21 cellular contexts compared by ENCODE assay signal in the genomic region with DNA sequence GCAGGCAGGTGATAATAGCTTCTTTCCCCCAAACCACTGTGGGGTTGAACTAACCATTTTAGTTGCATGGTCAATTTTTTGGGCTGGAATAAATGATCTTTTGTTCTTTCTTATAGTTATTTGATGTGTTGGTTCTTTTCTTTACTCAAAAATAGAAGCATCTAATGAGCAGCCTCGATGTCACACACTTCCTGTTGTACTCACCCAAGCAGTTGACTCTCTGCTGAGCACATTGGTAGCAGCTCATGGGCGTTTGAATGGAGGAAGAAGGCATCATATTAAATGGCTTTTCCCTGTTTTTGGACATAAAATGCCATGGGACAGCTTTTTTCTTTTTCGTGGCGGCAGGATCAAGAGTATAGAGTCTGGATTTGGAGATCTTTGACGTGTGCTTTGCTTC.
DNase-seq lines count a peak whose midpoint lies in the region; ATAC-seq, FAIRE-seq and TF ChIP-seq lines count a peak whose summit lies in the region.
"Had no signal": no experiment of that assay in that cellular context is flagged by ENCODE, and none has a peak within 500 bp of the region (broad histone marks: within the 10 kb centered on the region; RNA-seq: fewer than 3 reads in every experiment).

No MANE protein-coding gene starts in this region.

- 69 to 80% methylated on average over 5 of the region's 5 CpGs for WGBS in sigmoid colon, 2 donors

- H3K27me3 Mint-ChIP-seq in natural killer cell (ENCODE audit: low read depth in 2 of 2) = peaks cover 0 to 2% of the 10 kb centered on the region in 2 donors

- H3K9me3 ChIP-seq in adipocyte (ENCODE audit: control insufficient read depth, low read length) (no peaks in the 10 kb centered on the region), sigmoid colon (no peaks in the 10 kb centered on the region)
- H3K9me3 ChIP-seq: ovary, SJSA1, tibial artery had no signal

- H3K27ac Mint-ChIP-seq in natural killer cell = no peak overlapping the region
- H3K27ac Mint-ChIP-seq: activated naive CD4-positive, alpha-beta T cell treated with anti-CD3 and anti-CD28 coated beads, Interleukin-2, amount 50 U/mL, for 72 hours; immature natural killer cell; stimulated activated effector memory CD8-positive, alpha-beta T cell treated with anti-CD3 and anti-CD28 coated beads, Interleukin-12 subunit alpha, Interleukin-12 subunit beta, amount 100 ng/mL, for 72 hours had no signal

- TF ChIP-seq CTCF in sigmoid colon (IDR thresholded peaks at IDR 0.05) (no peak), natural killer cell (IDR thresholded peaks at IDR 0.05) (no peak)

- FAIRE-seq in GM12891 (lab: Jason Lieb, UNC) = peak; percentile 83
- FAIRE-seq: D721Med, endothelial cell of umbilical vein had no signal

- H3K4me3 Mint-ChIP-seq in natural killer cell = no peak overlapping the region
- H3K4me3 Mint-ChIP-seq: immature natural killer cell; stimulated activated effector memory CD8-positive, alpha-beta T cell treated with anti-CD3 and anti-CD28 coated beads, Interleukin-12 subunit alpha, Interleukin-12 subunit beta, amount 100 ng/mL, for 72 hours had no signal

- peak overlapping the region in 3 of 4 donors; percentile 15 to 61 (median 51) for H3K27ac ChIP-seq in sigmoid colon
- H3K27ac ChIP-seq: SJSA1, WERI-Rb-1 had no signal

- H3K36me3 ChIP-seq in adipocyte (ENCODE audit: control insufficient read depth, insufficient read depth, low read length, severe bottlenecking) (no peaks in the 10 kb centered on the region), sigmoid colon (no peaks in the 10 kb centered on the region)
- H3K36me3 ChIP-seq: ovary, SJSA1, tibial artery, WERI-Rb-1 had no signal

- H3K4me1 ChIP-seq in adipocyte (ENCODE audit: control insufficient read depth, insufficient read depth, low read length) = peaks cover 45% of the 10 kb centered on the region
- peaks cover 0 to 51% (median 36%) of the 10 kb centered on the region in 4 donors for H3K4me1 ChIP-seq in sigmoid colon

- TF ChIP-seq POLR2A in GM12891 (IDR thresholded peaks at IDR 0.05; ENCODE audit: low read depth, low read length) = no peak
- TF ChIP-seq POLR2A in sigmoid colon (IDR thresholded peaks at IDR 0.05) = no peak

- H3K4me3 ChIP-seq in adipocyte (ENCODE audit: low read length) (no peak overlapping the region), sigmoid colon (no peak overlapping the region)
- H3K4me3 ChIP-seq: ovary, SJSA1, tibial artery had no signal

- H3K4me1 Mint-ChIP-seq in natural killer cell = peaks cover 0 to 4% of the 10 kb centered on the region in 2 donors
- H3K4me1 Mint-ChIP-seq: immature natural killer cell; stimulated activated effector memory CD8-positive, alpha-beta T cell treated with anti-CD3 and anti-CD28 coated beads, Interleukin-12 subunit alpha, Interleukin-12 subunit beta, amount 100 ng/mL, for 72 hours had no signal

- H3K36me3 Mint-ChIP-seq in natural killer cell = no peaks in the 10 kb centered on the region
- H3K36me3 Mint-ChIP-seq: activated naive CD4-positive, alpha-beta T cell treated with anti-CD3 and anti-CD28 coated beads, Interleukin-2, amount 50 U/mL, for 72 hours; immature natural killer cell; stimulated activated effector memory CD8-positive, alpha-beta T cell treated with anti-CD3 and anti-CD28 coated beads, Interleukin-12 subunit alpha, Interleukin-12 subunit beta, amount 100 ng/mL, for 72 hours had no signal

- TF ChIP-seq EP300 in sigmoid colon (IDR thresholded peaks at IDR 0.05) = no peak

- no peaks in the 10 kb centered on the region for H3K27me3 ChIP-seq in adipocyte (replicated peaks; ENCODE audit: control insufficient read depth, insufficient read depth, low read length)
- no peaks in the 10 kb centered on the region for H3K27me3 ChIP-seq in sigmoid colon
- H3K27me3 ChIP-seq: ovary, SJSA1, tibial artery had no signal

- ATAC-seq in HG03432 (IDR thresholded peaks at IDR 0.05; ENCODE audit: unreplicated experiment) (peak; percentile 25), natural killer cell (no peak)
- ATAC-seq: activated naive CD4-positive, alpha-beta T cell treated with anti-CD3 and anti-CD28 coated beads, Interleukin-2, amount 50 U/mL, for 72 hours; Panc1; stimulated activated effector memory CD8-positive, alpha-beta T cell treated with anti-CD3 and anti-CD28 coated beads, Interleukin-12 subunit alpha, Interleukin-12 subunit beta, amount 100 ng/mL, for 72 hours had no signal

- no peak for DNase-seq in GM12891 (ENCODE audit: insufficient read length, low spot score)
- no peak for DNase-seq in adipocyte (ENCODE audit: low read depth)
- DNase-seq in sigmoid colon = no peak
- no peak for DNase-seq in NCI-H2081 treated with DMSO at 0.1 percent for 48 hours (lab: John Stamatoyannopoulos, UW)
- no peak for DNase-seq in natural killer cell
- DNase-seq in DMS 273 (lab: John Stamatoyannopoulos, UW; ENCODE audit: unreplicated experiment) = no peak
- DNase-seq: activated T-cell treated with anti-CD3 and anti-CD28 coated beads, Interleukin-2, amount 50 U/mL, for 48 hours; AML-193; immature natural killer cell; Karpas-422; NCI-H1417; ovary; tibial artery; WERI-Rb-1 had no signal

- no peaks in the 10 kb centered on the region for H3K9me3 Mint-ChIP-seq in natural killer cell

- intact Hi-C loops in sigmoid colon (cut with DNase I) (no loop called here), natural killer cell (cut with micrococcal nuclease) (no loop called here)

- peak overlapping the region; percentile 50 for H3K9ac ChIP-seq in adipocyte (ENCODE audit: low read length)

TF ChIP-seq in GM12891, 5 proteins besides CTCF, POLR2A, EP300 and RAD21:
- peak; percentile 37; the same call in 1 of the 2 replicates for TF ChIP-seq SPI1 (IDR thresholded peaks at IDR 0.05; ENCODE audit: low read depth, low read length)
- TF ChIP-seq PAX5 (IDR thresholded peaks at IDR 0.05; ENCODE audit: insufficient read depth, low read length, severe bottlenecking) = no peak
TF ChIP-seq in GM12891: peak in this region for 1.
